ENCODE assay signal across 8 cellular contexts in genomic region chr17:75783069-75783783, GRCh38. TPM values are rescaled to one million over a fixed set of nuclear protein-coding genes. Genes with fewer than 3 reads are reported as not detected.
A peak's percentile ranks its signal among the peaks of the same experiment; 100 is the strongest.
DNase-seq lines count a peak whose midpoint lies in the region; ATAC-seq and TF ChIP-seq lines count a peak whose summit lies in the region.

No MANE protein-coding gene starts in this region.

- no peaks in the 10 kb centered on the region for H3K9me3 ChIP-seq in mammary epithelial cell (replicated peaks; ENCODE audit: insufficient read depth, low read length)

- H4K8ac ChIP-seq in mesendoderm (ENCODE audit: low read depth, low read length): no peak overlapping the region

- no peak overlapping the region for H3K4me3 ChIP-seq in BJ (ENCODE audit: low read depth, low read length)
- peak overlapping the region in 2 of 3 experiments; percentile 29 to 30 for H3K4me3 ChIP-seq in mammary epithelial cell (replicated peaks in 1 of 3; ENCODE audit: insufficient read depth in 1 of 3, low read depth in 2 of 3, low read length in 3 of 3)
- H3K4me3 ChIP-seq in mesendoderm (ENCODE audit: low read length): no peak overlapping the region

- CTCF ChIA-PET in BJ (lab: Yijun Ruan, JAX) (interaction anchor here (0.5 to 4.9 kb wide), 30 partner anchors 9 to 1304 kb away, joined by 3 to 35 read pairs (median 4); partner anchors contain the start of genes GALK1, MRPL38, TRIM47 and TRIM65), mammary epithelial cell (lab: Charles Lee; ENCODE audit: low non-redundant PET) (interaction anchor here (0.7 to 1.0 kb wide), 4 partner anchors 10 to 56 kb away, joined by 3 to 4 read pairs (median 4); partner anchors contain the start of gene GALK1)

- DNase-seq in BJ (ENCODE audit: low read depth): no peak
- DNase-seq in NOMO-1 (lab: John Stamatoyannopoulos, UW; ENCODE audit: unreplicated experiment in 2 of 2): peak; percentile 83 to 97
- peak; percentile 78 for DNase-seq in mammary epithelial cell
- DNase-seq in mesendoderm: peak; percentile 46
- DNase-seq in iPS-NIHi7 (ENCODE audit: extremely low spot score): no peak

- H3K9ac ChIP-seq in mammary epithelial cell (ENCODE audit: insufficient read depth, low read length) (peak overlapping the region; percentile 74), mesendoderm (ENCODE audit: low read length) (no peak overlapping the region)

- ATAC-seq in GM18861 (IDR thresholded peaks at IDR 0.05; ENCODE audit: unreplicated experiment): peak; percentile 17
- ATAC-seq in GM19455 (IDR thresholded peaks at IDR 0.05; ENCODE audit: unreplicated experiment): no peak
- no peak for ATAC-seq in HG02938 (IDR thresholded peaks at IDR 0.05; ENCODE audit: unreplicated experiment)

- peaks cover 1% of the 10 kb centered on the region for H3K79me1 ChIP-seq in mesendoderm (ENCODE audit: low read length)

- no peak overlapping the region for H3K18ac ChIP-seq in mesendoderm (ENCODE audit: low read length)

- peaks cover 3% of the 10 kb centered on the region for H4K20me1 ChIP-seq in mammary epithelial cell (ENCODE audit: insufficient read depth, low read length)

- H3K79me2 ChIP-seq in mammary epithelial cell (ENCODE audit: insufficient read depth, low read length) (peaks cover 42% of the 10 kb centered on the region), mesendoderm (ENCODE audit: control insufficient read depth, insufficient read depth, low read length) (peaks cover 41% of the 10 kb centered on the region)

- H3K23ac ChIP-seq in mesendoderm (ENCODE audit: low read length): no peak overlapping the region

- no peak overlapping the region for H2BK15ac ChIP-seq in mesendoderm (replicated peaks; ENCODE audit: low read depth)

- H3K27ac ChIP-seq in mammary epithelial cell (ENCODE audit: insufficient read depth, low read depth, low read length) (peak overlapping the region; percentile 96), mesendoderm (ENCODE audit: low read depth, low read length) (no peak overlapping the region)

- peak overlapping the region; percentile 44 for H3K56ac ChIP-seq in mesendoderm (ENCODE audit: low read length)

- no peak overlapping the region for H3K4ac ChIP-seq in mesendoderm (ENCODE audit: low read depth, low read length)

- peaks cover 6% of the 10 kb centered on the region for H3K36me3 ChIP-seq in BJ (ENCODE audit: control insufficient read depth, insufficient read depth, low read length)
- peaks cover 2% of the 10 kb centered on the region for H3K36me3 ChIP-seq in mammary epithelial cell (ENCODE audit: insufficient read depth, low read length)
- H3K36me3 ChIP-seq in mesendoderm (ENCODE audit: control insufficient read depth, insufficient read depth, low read length): peaks cover under 1% of the 10 kb centered on the region

- H3K4me2 ChIP-seq in mammary epithelial cell (ENCODE audit: insufficient read depth, low read depth, low read length) (peak overlapping the region; percentile 89), mesendoderm (ENCODE audit: low read length) (no peak overlapping the region)

- no TSS peak for BruUV-seq in mammary epithelial cell (replicated peaks; lab: Mats Ljungman, UMichigan)

- no peak overlapping the region for H4K5ac ChIP-seq in mesendoderm (ENCODE audit: low read length)

- intact Hi-C loops in mammary epithelial cell (cut with micrococcal nuclease): no loop called here

- POLR2A ChIA-PET in BJ (lab: Charles Lee): interaction anchor here (1.3 kb wide), 1 partner anchor 72 kb away, joined by 3 read pairs; the partner anchor contains the start of gene WBP2

- in situ Hi-C loops in mammary epithelial cell (cut with MboI; ENCODE audit: low sequenced_read_pairs in 2 of 2): no loop called here

- no peaks in the 10 kb centered on the region for H3K27me3 ChIP-seq in BJ (ENCODE audit: control insufficient read depth, insufficient read depth, low read length)
- H3K27me3 ChIP-seq in mammary epithelial cell (ENCODE audit: insufficient read depth, low read length): no peaks in the 10 kb centered on the region
- H3K27me3 ChIP-seq in mesendoderm (ENCODE audit: insufficient read depth, low read length, poor library complexity): no peaks in the 10 kb centered on the region

- dilution Hi-C loops in mammary epithelial cell (cut with HindIII; ENCODE audit: low sequenced_read_pairs): loop anchor here (10.0 kb wide), 1 partner anchor 62 kb away; the partner anchor contains the start of gene UNC13D

- WGBS in mammary epithelial cell (ENCODE audit: low coverage, missing lambda C conversion rate): 9% methylated on average over 6 of the region's 6 CpGs
- no CpG with 5 or more reads among the region's 6 CpGs for WGBS in mesendoderm (ENCODE audit: extremely low coverage, insufficient coverage, low lambda C conversion rate)

- H2BK5ac ChIP-seq in mesendoderm (ENCODE audit: low read length): no peak overlapping the region

- no peak overlapping the region for H2BK120ac ChIP-seq in mesendoderm (ENCODE audit: low read depth, low read length)

- peak; percentile 77 for TF ChIP-seq CTCF in BJ (IDR thresholded peaks at IDR 0.05; ENCODE audit: insufficient read depth, low read depth, low read length)
- peak; percentile 76 to 78 for TF ChIP-seq CTCF in mammary epithelial cell (conservative IDR thresholded peaks at IDR 0.05 in 1 of 2, IDR thresholded peaks at IDR 0.05 in 1 of 2; ENCODE audit: extremely low read depth in 1 of 2, insufficient read depth in 1 of 2, low read depth in 1 of 2, low read length in 2 of 2)

- H3K4me1 ChIP-seq in mammary epithelial cell (ENCODE audit: insufficient read depth, low read length): peaks cover 33% of the 10 kb centered on the region
- H3K4me1 ChIP-seq in mesendoderm (ENCODE audit: control insufficient read depth, low read depth, low read length): no peaks in the 10 kb centered on the region

- H2AFZ ChIP-seq in mammary epithelial cell (ENCODE audit: low read depth, low read length): peak overlapping the region; percentile 56

- H2AK5ac ChIP-seq in mesendoderm (ENCODE audit: low read length): no peak overlapping the region

RNA-seq across cellular contexts. Expression of gene UNK, which starts 1.4 kb away (rescaled TPM):
- polyA plus RNA-seq in BJ (2011; rRNA removed): 7.2 and 8.5 TPM in 2 replicates
- 9.7 and 11.0 TPM in 2 replicates for polyA minus RNA-seq in BJ (2011; rRNA and poly(A)+ RNA removed)
- 10 to 100 TPM; 15.2 to 15.8 TPM for total RNA-seq in mammary epithelial cell
- 10.3 TPM for polyA plus RNA-seq in mammary epithelial cell
- 4.2 TPM for polyA minus RNA-seq in mammary epithelial cell
- 26.1 TPM for polyA plus RNA-seq in mesendoderm (2013, experiment 1 of 2)
- polyA plus RNA-seq in mesendoderm (2013, experiment 2 of 2): 24.3 TPM

RNA-seq across cellular contexts. Expression of gene GALK1, which starts 18.2 kb away (rescaled TPM):
- 19.9 and 35.8 TPM in 2 replicates for polyA plus RNA-seq in BJ (2011; rRNA removed)
- polyA minus RNA-seq in BJ (2011; rRNA and poly(A)+ RNA removed): 11.4 and 18.5 TPM in 2 replicates
- total RNA-seq in mammary epithelial cell: 1 to 10 TPM; 1.5 to 3.0 TPM
- polyA plus RNA-seq in mammary epithelial cell: 3.8 TPM
- not detected for polyA minus RNA-seq in mammary epithelial cell
- polyA plus RNA-seq in mesendoderm (2013, experiment 1 of 2): 11.8 TPM
- polyA plus RNA-seq in mesendoderm (2013, experiment 2 of 2): 10.8 TPM

Comparison
In these comparisons a context has a peak if more than half of its experiments do, and no peak if none do; other contexts are left out.
1. DNase-seq: peak in NOMO-1 (2 of 2), mammary epithelial cell (single experiment) and mesendoderm (single experiment); none in BJ (single experiment) and iPS-NIHi7 (single experiment).
2. H3K4me3 ChIP-seq: peak in mammary epithelial cell (2 of 3); none in BJ (single experiment) and mesendoderm (single experiment).